ENCODE assay signal across 12 cellular contexts in the genomic region with DNA sequence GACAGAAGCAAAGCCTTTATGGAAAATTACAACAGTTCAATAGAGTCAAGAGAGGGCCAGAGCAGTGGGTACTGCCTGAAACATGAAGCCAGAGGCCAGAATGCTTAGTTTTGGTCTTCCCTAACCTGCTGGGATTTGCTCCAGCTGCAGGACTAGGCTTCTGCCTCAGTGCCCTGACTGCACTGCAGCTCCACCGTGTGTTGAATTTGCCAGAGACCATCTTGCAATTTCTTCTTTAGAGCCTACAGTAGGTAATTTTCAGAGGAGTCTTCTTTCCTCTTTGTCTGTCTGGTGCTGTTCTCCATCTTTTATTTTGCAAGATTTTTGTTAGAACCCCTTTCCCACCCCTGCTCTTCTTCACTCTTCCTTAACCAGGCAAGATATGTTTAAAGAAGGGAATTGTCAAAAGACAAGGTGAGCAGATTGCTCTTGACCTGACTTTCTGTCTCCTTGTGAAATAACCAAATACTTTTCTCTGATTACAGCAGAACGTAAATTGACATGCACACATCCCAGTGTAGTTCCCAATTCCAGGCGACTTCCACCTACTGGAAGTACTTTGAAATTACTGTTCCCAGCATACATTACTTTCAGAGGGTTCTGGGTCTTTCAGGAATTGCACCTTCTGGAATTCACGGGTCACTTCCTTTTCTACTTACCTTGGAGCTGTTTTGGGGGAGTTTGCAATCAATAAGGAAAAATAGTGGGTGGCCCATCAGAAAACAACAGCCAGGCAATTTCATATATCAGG.
DNase-seq lines count a peak whose midpoint lies in the region; ATAC-seq, FAIRE-seq and TF ChIP-seq lines count a peak whose summit lies in the region.
"Had no signal": no experiment of that assay in that cellular context is flagged by ENCODE, and none has a peak within 500 bp of the region (broad histone marks: within the 10 kb centered on the region; RNA-seq: fewer than 3 reads in every experiment).

No MANE protein-coding gene starts in this region.

- H3K9ac ChIP-seq in Karpas-422 (ENCODE audit: low read length) (no peak overlapping the region), GM12878 (ENCODE audit: control insufficient read depth, insufficient read depth, low read length) (no peak overlapping the region), liver (ENCODE audit: low read depth in 1 of 2, low read length in 2 of 2) (no peak overlapping the region)

- H3K4me1 ChIP-seq in Karpas-422 (ENCODE audit: low read length) (peaks cover 2% of the 10 kb centered on the region; the same call in 1 of the 2 replicates), GM12878 (ENCODE audit: control insufficient read depth, insufficient read depth, low read length) (no peaks in the 10 kb centered on the region), liver (ENCODE audit: control insufficient read depth in 4 of 4, insufficient read depth in 4 of 4, low read length in 3 of 4) (no peaks in the 10 kb centered on the region), HAP-1 (0 out of 2 replicates have a peak, but pooled peaks cover 2% of the 10 kb centered on the region)
- H3K4me1 ChIP-seq: lower lobe of right lung had no signal

- in situ Hi-C loops in GM12878 (cut with MboI) (loop anchor here (5.0 kb wide), 1 partner anchor 211 kb away; no protein-coding TSS in a partner anchor), HAP-1 (cut with MboI; ENCODE audit: low sequenced_read_pairs) (no loop called here)

- no peaks in the 10 kb centered on the region for H3K27me3 ChIP-seq in Karpas-422 (ENCODE audit: low read length)
- no peaks in the 10 kb centered on the region for H3K27me3 ChIP-seq in GM12878 (replicated peaks in 1 of 2; ENCODE audit: control insufficient read depth in 2 of 2, insufficient read depth in 2 of 2, low read length in 1 of 2)
- H3K27me3 ChIP-seq in liver (ENCODE audit: control insufficient read depth in 4 of 4, insufficient read depth in 4 of 4, low read length in 3 of 4): peaks cover 0 to 4% (median 0%) of the 10 kb centered on the region in 4 donors
- no peaks in the 10 kb centered on the region; the same call in 1 of the 2 replicates for H3K27me3 ChIP-seq in HAP-1 (ENCODE audit: low read depth)

- no peaks in the 10 kb centered on the region for H3K36me3 Mint-ChIP-seq in Calu3 (ENCODE audit: insufficient read depth, unreplicated experiment)

- TF ChIP-seq EP300 in GM12878 (IDR thresholded peaks at IDR 0.05; ENCODE audit: borderline replicate concordance in 1 of 2, control insufficient read depth in 1 of 2, low read depth in 2 of 2, low read length in 2 of 2): no peak

- H3K4me3 ChIP-seq in Karpas-422 (ENCODE audit: low read length) (no peak overlapping the region), GM12878 (no peak overlapping the region), liver (ENCODE audit: low read depth in 1 of 3, low read length in 3 of 3) (no peak overlapping the region), HAP-1 (no peak overlapping the region)
- H3K4me3 ChIP-seq: lower lobe of right lung had no signal

- POLR2A ChIA-PET in GM12878 (lab: Charles Lee): no interaction called here

- TF ChIP-seq RAD21 in GM12878 (IDR thresholded peaks at IDR 0.05; ENCODE audit: insufficient read depth, low read depth, low read length) (peak; percentile 32; the same call in 1 of the 2 replicates), liver (IDR thresholded peaks at IDR 0.05) (peak; percentile 37 to 63)

- SMC1A ChIA-PET in GM12878 (lab: Charles Lee; ENCODE audit: uncharacterized antibody, unreplicated experiment): interaction anchor here (1.0 to 1.9 kb wide), 6 partner anchors 9 to 254 kb away, joined by 3 to 6 read pairs (median 4); no protein-coding TSS in a partner anchor

- peaks cover 64% of the 10 kb centered on the region for H3K27me3 Mint-ChIP-seq in Calu3 (ENCODE audit: unreplicated experiment)

- no peaks in the 10 kb centered on the region for H3K79me2 ChIP-seq in Karpas-422 (ENCODE audit: low read length)
- no peaks in the 10 kb centered on the region for H3K79me2 ChIP-seq in GM12878 (ENCODE audit: control insufficient read depth, insufficient read depth, low read length)

- FAIRE-seq in GM12878 (lab: Jason Lieb, UNC): no peak
- no peak for FAIRE-seq in HTR-8/SVneo (lab: Jason Lieb, UNC)
- FAIRE-seq: TTC549 had no signal

- intact Hi-C loops in Calu3 (cut with micrococcal nuclease; ENCODE audit: unreplicated experiment): loop anchor here (10.0 kb wide), 2 partner anchors 262 to 402 kb away; no protein-coding TSS in a partner anchor
- intact Hi-C loops in GM12878 (cut with micrococcal nuclease; ENCODE audit: unreplicated experiment): no loop called here
- intact Hi-C loops in left colon (cut with DNase I, micrococcal nuclease): no loop called here

- no peak overlapping the region for H3K4me3 Mint-ChIP-seq in Calu3 (ENCODE audit: low read depth, unreplicated experiment)

- DNase-seq in Calu3 (no peak), Karpas-422 (peak; percentile 43), GM12878 (ENCODE audit: low read depth, low spot score) (no peak), left colon (no peak), HTR-8/SVneo (ENCODE audit: insufficient read length, low spot score) (no peak), HAP-1 (ENCODE audit: low spot score in 2 of 2) (no peak)
- DNase-seq: activated gamma-delta T cell, lower lobe of right lung, NCI-H2171 treated with DMSO at 0.1 percent for 48 hours had no signal

- no peaks in the 10 kb centered on the region for H3K9me3 ChIP-seq in Karpas-422 (ENCODE audit: low read length)
- H3K9me3 ChIP-seq in GM12878 (replicated peaks; ENCODE audit: control insufficient read depth, insufficient read depth, low read length): no peaks in the 10 kb centered on the region
- no peaks in the 10 kb centered on the region for H3K9me3 ChIP-seq in liver (ENCODE audit: control insufficient read depth in 4 of 4, low read length in 3 of 4)
- H3K9me3 ChIP-seq in HAP-1: no peaks in the 10 kb centered on the region
- H3K9me3 ChIP-seq: lower lobe of right lung had no signal

- H3K27ac Mint-ChIP-seq in Calu3 (ENCODE audit: unreplicated experiment): no peak overlapping the region

- no peaks in the 10 kb centered on the region for H4K20me1 ChIP-seq in Karpas-422 (ENCODE audit: insufficient read depth, low read depth, low read length)
- no peaks in the 10 kb centered on the region for H4K20me1 ChIP-seq in GM12878 (ENCODE audit: control insufficient read depth, insufficient read depth)

- H3K27ac ChIP-seq in Karpas-422 (ENCODE audit: low read length): no peak overlapping the region
- no peak overlapping the region for H3K27ac ChIP-seq in GM12878 (ENCODE audit: control insufficient read depth, insufficient read depth)
- no peak overlapping the region for H3K27ac ChIP-seq in liver (ENCODE audit: low read depth in 1 of 2, low read length in 2 of 2)
- H3K27ac ChIP-seq: lower lobe of right lung had no signal

- CTCF ChIA-PET in Calu3 (lab: Charles Lee) (no interaction called here), GM12878 (lab: Yijun Ruan, JAX) (interaction anchor here (1.0 to 5.5 kb wide), 8 partner anchors 7 to 297 kb away, joined by 3 to 57 read pairs (median 4); no protein-coding TSS in a partner anchor)

- 29% methylated on average over 4 of the region's 4 CpGs for WGBS in GM12878 (ENCODE audit: insufficient coverage, insufficient replicate concordance, low lambda C conversion rate, missing lambda C conversion rate)
- WGBS in liver: 27% methylated on average over 4 of the region's 4 CpGs

- H3K36me3 ChIP-seq in Karpas-422 (ENCODE audit: insufficient read depth, low read length) (no peaks in the 10 kb centered on the region), GM12878 (ENCODE audit: control insufficient read depth in 2 of 2, insufficient read depth in 2 of 2, low read length in 1 of 2) (no peaks in the 10 kb centered on the region), liver (ENCODE audit: control insufficient read depth in 4 of 4, insufficient read depth in 3 of 4, low read depth in 1 of 4, low read length in 3 of 4) (no peaks in the 10 kb centered on the region), HAP-1 (replicated peaks) (no peaks in the 10 kb centered on the region)
- H3K36me3 ChIP-seq: lower lobe of right lung had no signal

- no peaks in the 10 kb centered on the region for H3K9me3 Mint-ChIP-seq in Calu3 (ENCODE audit: low read depth, unreplicated experiment)

- TF ChIP-seq CTCF in Calu3 (IDR thresholded peaks at IDR 0.05; ENCODE audit: unreplicated experiment) (peak; percentile 17), GM12878 (IDR thresholded peaks at IDR 0.05 in 2 of 3, conservative IDR thresholded peaks at IDR 0.05 in 1 of 3; ENCODE audit: control insufficient read depth in 2 of 3, extremely low read depth in 1 of 3, insufficient read depth in 1 of 3, low read depth in 3 of 3, low read length in 3 of 3) (peak in 2 of 3 experiments; percentile 18 to 24; a peak in 2 of 6 replicates), liver (IDR thresholded peaks at IDR 0.05; ENCODE audit: low read depth, low read length, missing input control) (peak; percentile 23)

- no peak overlapping the region for H2AFZ ChIP-seq in Karpas-422 (ENCODE audit: low read length)
- no peak overlapping the region for H2AFZ ChIP-seq in GM12878 (ENCODE audit: control insufficient read depth, low read depth, low read length)

- no peak overlapping the region for H3K4me2 ChIP-seq in Karpas-422 (ENCODE audit: low read depth, low read length, poor library complexity, severe bottlenecking)
- no peak overlapping the region for H3K4me2 ChIP-seq in GM12878 (ENCODE audit: control insufficient read depth, insufficient read depth)

- ATAC-seq in GM12878 (no peak), left colon (no peak), HG02798 (IDR thresholded peaks at IDR 0.05; ENCODE audit: poor library complexity, unreplicated experiment) (no peak)
- ATAC-seq: lower lobe of right lung had no signal

- no peaks in the 10 kb centered on the region for H3K9me2 ChIP-seq in Karpas-422 (replicated peaks; ENCODE audit: insufficient read depth, low read length)

- no peaks in the 10 kb centered on the region for H3K4me1 Mint-ChIP-seq in Calu3 (ENCODE audit: low read depth, unreplicated experiment)

- no peak for TF ChIP-seq POLR2A in GM12878 (IDR thresholded peaks at IDR 0.05; ENCODE audit: low read depth, low read length)

- BruUV-seq in Calu3 (replicated peaks; lab: Mats Ljungman, UMichigan) (no TSS peak), GM12878 (replicated peaks; lab: Mats Ljungman, UMichigan) (no TSS peak)

- RAD21 ChIA-PET in GM12878 (lab: Charles Lee; ENCODE audit: unreplicated experiment): interaction anchor here (1.0 to 1.5 kb wide), 3 partner anchors 212 to 253 kb away, joined by 3 to 5 read pairs (median 4); no protein-coding TSS in a partner anchor

TF ChIP-seq in GM12878, 131 proteins besides CTCF, POLR2A, EP300 and RAD21:
- TF ChIP-seq SMC3 (IDR thresholded peaks at IDR 0.05; ENCODE audit: borderline replicate concordance, low read length): peak; percentile 8; the same call in 1 of the 2 replicates
- TF ChIP-seq STAT3 (IDR thresholded peaks at IDR 0.05; ENCODE audit: low read depth, low read length): no peak

TF ChIP-seq in liver, 16 proteins besides CTCF, POLR2A, EP300 and RAD21 (continues in another document):
- no peak for TF ChIP-seq JUND (IDR thresholded peaks at IDR 0.05)
- TF ChIP-seq, protein P1, sequence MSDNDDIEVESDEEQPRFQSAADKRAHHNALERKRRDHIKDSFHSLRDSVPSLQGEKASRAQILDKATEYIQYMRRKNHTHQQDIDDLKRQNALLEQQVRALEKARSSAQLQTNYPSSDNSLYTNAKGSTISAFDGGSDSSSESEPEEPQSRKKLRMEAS (IDR thresholded peaks at IDR 0.05): no peak
- no peak for TF ChIP-seq NR2F2 (IDR thresholded peaks at IDR 0.05)
- no peak for TF ChIP-seq FOXA2 (IDR thresholded peaks at IDR 0.05)
- no peak for TF ChIP-seq HNF4A (conservative IDR thresholded peaks at IDR 0.05)
